Comparison of ENCODE assay signal across 24 cellular contexts in genomic region chr2:64966017-64966416, GRCh38.
"Had no signal": no experiment of that assay in that cellular context is flagged by ENCODE, and none has a peak within 500 bp of the region (broad histone marks: within the 10 kb centered on the region; RNA-seq: fewer than 3 reads in every experiment).

No MANE protein-coding gene starts in this region.

- H3K36me3 ChIP-seq: brain microvascular endothelial cell had no signal

- H3K9me3 Mint-ChIP-seq: activated CD8-positive, alpha-beta T cell treated with anti-CD3 and anti-CD28 coated beads for 36 hours; activated T-cell treated with anti-CD3 and anti-CD28 coated beads, Interleukin-2, amount 50 U/mL, for 4 hours; activated T-helper 17 cell treated with anti-CD3 and anti-CD28 coated beads, Interleukin-2, amount 50 U/mL, for 72 hours; central memory CD8-positive, alpha-beta T cell had no signal

- H3K27me3 ChIP-seq: brain microvascular endothelial cell had no signal

- ATAC-seq: activated CD8-positive, alpha-beta T cell treated with anti-CD3 and anti-CD28 coated beads for 36 hours; activated T-cell treated with anti-CD3 and anti-CD28 coated beads, Interleukin-2, amount 50 U/mL, for 4 hours; activated T-helper 17 cell treated with anti-CD3 and anti-CD28 coated beads, Interleukin-2, amount 50 U/mL, for 72 hours had no signal

- H3K27me3 Mint-ChIP-seq: activated CD8-positive, alpha-beta T cell treated with anti-CD3 and anti-CD28 coated beads for 36 hours; activated naive CD8-positive, alpha-beta T cell; activated T-helper 17 cell treated with anti-CD3 and anti-CD28 coated beads, Interleukin-2, amount 50 U/mL, for 72 hours; central memory CD8-positive, alpha-beta T cell had no signal

- H3K4me1 Mint-ChIP-seq: central memory CD8-positive, alpha-beta T cell had no signal

- H3K27ac ChIP-seq: brain microvascular endothelial cell, epithelial cell of prostate had no signal

- H3K27ac Mint-ChIP-seq: activated CD8-positive, alpha-beta T cell treated with anti-CD3 and anti-CD28 coated beads for 36 hours; activated naive CD8-positive, alpha-beta T cell; activated T-helper 17 cell treated with anti-CD3 and anti-CD28 coated beads, Interleukin-2, amount 50 U/mL, for 72 hours had no signal

- H3K4me3 Mint-ChIP-seq: activated CD8-positive, alpha-beta T cell treated with anti-CD3 and anti-CD28 coated beads for 36 hours; activated naive CD8-positive, alpha-beta T cell; activated T-cell treated with anti-CD3 and anti-CD28 coated beads, Interleukin-2, amount 50 U/mL, for 4 hours; activated T-helper 17 cell treated with anti-CD3 and anti-CD28 coated beads, Interleukin-2, amount 50 U/mL, for 72 hours; central memory CD8-positive, alpha-beta T cell had no signal

- DNase-seq: activated CD4-positive, alpha-beta T cell treated with anti-CD3 and anti-CD28 coated beads for 1 hour; activated CD4-positive, alpha-beta T cell treated with anti-CD3 and anti-CD28 coated beads for 48 hours; activated CD4-positive, alpha-beta T cell treated with anti-CD3 and anti-CD28 coated beads, Interleukin-2, amount 50 U/mL, for 1 hour; activated CD4-positive, alpha-beta T cell treated with anti-CD3 and anti-CD28 coated beads, Interleukin-2, amount 50 U/mL, for 48 hours; activated CD8-positive, alpha-beta memory T cell treated with anti-CD3 and anti-CD28 coated beads for 24 hours; activated CD8-positive, alpha-beta T cell treated with anti-CD3 and anti-CD28 coated beads for 36 hours; activated effector memory CD4-positive, alpha-beta T cell treated with Interleukin-2 at 50 U/mL for 16 hours; activated gamma-delta T cell treated with Interleukin-2 at 50 U/mL for 16 hours; activated naive CD4-positive, alpha-beta T cell treated with anti-CD3 and anti-CD28 coated beads, Interleukin-2, amount 50 U/mL, for 16 hours; activated naive CD4-positive, alpha-beta T cell treated with Interleukin-2 at 50 U/mL for 16 hours; activated T-cell treated with anti-CD3 and anti-CD28 coated beads, Interleukin-2, amount 50 U/mL, for 4 hours; amniotic stem cell; anterior cingulate cortex; brain microvascular endothelial cell; cortex of kidney; dermis blood vessel endothelial cell; effector CD8-positive, alpha-beta T cell; foreskin fibroblast; head of caudate nucleus; T-helper 2 cell had no signal
